ENCODE assay signal across 2 cellular contexts in the genomic region with DNA sequence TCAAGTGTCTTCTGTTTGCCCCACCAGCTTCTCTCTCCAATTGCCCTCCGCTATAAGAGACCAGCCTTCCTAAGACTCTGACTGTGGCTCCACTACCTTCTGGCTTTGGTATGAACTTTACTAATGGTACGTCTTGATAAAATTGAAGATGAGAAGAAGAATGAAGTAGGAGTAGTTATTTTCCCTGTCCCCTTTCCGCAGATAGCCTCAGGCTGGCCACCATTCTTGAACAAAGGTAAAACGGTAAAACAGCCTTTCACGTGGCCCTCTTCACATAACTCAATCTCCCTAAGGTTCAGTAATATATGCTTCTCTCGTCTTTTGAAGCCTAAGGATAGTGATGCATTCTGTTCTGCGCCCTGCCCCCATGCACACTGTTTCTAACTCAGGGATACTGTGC.
TF ChIP-seq lines count a peak whose summit lies in the region.

No MANE protein-coding gene starts in this region.

TF ChIP-seq in IMR-90, 13 proteins besides CTCF, POLR2A, EP300 and RAD21:
- TF ChIP-seq CHD1 (IDR thresholded peaks at IDR 0.05; ENCODE audit: low read depth, low read length) (no peak), FOS (IDR thresholded peaks at IDR 0.05; ENCODE audit: low read depth, low read length) (no peak), NFE2L2 (IDR thresholded peaks at IDR 0.05; ENCODE audit: low read depth, low read length) (no peak)
- TF ChIP-seq, protein P1, sequence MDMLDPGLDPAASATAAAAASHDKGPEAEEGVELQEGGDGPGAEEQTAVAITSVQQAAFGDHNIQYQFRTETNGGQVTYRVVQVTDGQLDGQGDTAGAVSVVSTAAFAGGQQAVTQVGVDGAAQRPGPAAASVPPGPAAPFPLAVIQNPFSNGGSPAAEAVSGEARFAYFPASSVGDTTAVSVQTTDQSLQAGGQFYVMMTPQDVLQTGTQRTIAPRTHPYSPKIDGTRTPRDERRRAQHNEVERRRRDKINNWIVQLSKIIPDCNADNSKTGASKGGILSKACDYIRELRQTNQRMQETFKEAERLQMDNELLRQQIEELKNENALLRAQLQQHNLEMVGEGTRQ (IDR thresholded peaks at IDR 0.05; ENCODE audit: low read depth, low read length): no peak

TF ChIP-seq in K562, 482 proteins besides CTCF, POLR2A, EP300 and RAD21:
- TF ChIP-seq FOXJ2 (tag; IDR thresholded peaks at IDR 0.05): no peak
- TF ChIP-seq ZSCAN32 (CRISPR knock-in tag; IDR thresholded peaks at IDR 0.05): no peak
- TF ChIP-seq RHOXF2B (CRISPR knock-in tag; conservative IDR thresholded peaks at IDR 0.05): no peak
- TF ChIP-seq PHB2 (IDR thresholded peaks at IDR 0.05; ENCODE audit: low read depth): no peak
- no peak for TF ChIP-seq RCOR1 (IDR thresholded peaks at IDR 0.05; ENCODE audit: borderline replicate concordance in 1 of 2, low read depth in 2 of 2, low read length in 2 of 2)
- TF ChIP-seq ZNF165 (CRISPR knock-in tag; IDR thresholded peaks at IDR 0.05; ENCODE audit: borderline replicate concordance): no peak
- TF ChIP-seq, protein P2, sequence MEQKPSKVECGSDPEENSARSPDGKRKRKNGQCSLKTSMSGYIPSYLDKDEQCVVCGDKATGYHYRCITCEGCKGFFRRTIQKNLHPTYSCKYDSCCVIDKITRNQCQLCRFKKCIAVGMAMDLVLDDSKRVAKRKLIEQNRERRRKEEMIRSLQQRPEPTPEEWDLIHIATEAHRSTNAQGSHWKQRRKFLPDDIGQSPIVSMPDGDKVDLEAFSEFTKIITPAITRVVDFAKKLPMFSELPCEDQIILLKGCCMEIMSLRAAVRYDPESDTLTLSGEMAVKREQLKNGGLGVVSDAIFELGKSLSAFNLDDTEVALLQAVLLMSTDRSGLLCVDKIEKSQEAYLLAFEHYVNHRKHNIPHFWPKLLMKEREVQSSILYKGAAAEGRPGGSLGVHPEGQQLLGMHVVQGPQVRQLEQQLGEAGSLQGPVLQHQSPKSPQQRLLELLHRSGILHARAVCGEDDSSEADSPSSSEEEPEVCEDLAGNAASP (IDR thresholded peaks at IDR 0.05): no peak
- TF ChIP-seq, protein P3, sequence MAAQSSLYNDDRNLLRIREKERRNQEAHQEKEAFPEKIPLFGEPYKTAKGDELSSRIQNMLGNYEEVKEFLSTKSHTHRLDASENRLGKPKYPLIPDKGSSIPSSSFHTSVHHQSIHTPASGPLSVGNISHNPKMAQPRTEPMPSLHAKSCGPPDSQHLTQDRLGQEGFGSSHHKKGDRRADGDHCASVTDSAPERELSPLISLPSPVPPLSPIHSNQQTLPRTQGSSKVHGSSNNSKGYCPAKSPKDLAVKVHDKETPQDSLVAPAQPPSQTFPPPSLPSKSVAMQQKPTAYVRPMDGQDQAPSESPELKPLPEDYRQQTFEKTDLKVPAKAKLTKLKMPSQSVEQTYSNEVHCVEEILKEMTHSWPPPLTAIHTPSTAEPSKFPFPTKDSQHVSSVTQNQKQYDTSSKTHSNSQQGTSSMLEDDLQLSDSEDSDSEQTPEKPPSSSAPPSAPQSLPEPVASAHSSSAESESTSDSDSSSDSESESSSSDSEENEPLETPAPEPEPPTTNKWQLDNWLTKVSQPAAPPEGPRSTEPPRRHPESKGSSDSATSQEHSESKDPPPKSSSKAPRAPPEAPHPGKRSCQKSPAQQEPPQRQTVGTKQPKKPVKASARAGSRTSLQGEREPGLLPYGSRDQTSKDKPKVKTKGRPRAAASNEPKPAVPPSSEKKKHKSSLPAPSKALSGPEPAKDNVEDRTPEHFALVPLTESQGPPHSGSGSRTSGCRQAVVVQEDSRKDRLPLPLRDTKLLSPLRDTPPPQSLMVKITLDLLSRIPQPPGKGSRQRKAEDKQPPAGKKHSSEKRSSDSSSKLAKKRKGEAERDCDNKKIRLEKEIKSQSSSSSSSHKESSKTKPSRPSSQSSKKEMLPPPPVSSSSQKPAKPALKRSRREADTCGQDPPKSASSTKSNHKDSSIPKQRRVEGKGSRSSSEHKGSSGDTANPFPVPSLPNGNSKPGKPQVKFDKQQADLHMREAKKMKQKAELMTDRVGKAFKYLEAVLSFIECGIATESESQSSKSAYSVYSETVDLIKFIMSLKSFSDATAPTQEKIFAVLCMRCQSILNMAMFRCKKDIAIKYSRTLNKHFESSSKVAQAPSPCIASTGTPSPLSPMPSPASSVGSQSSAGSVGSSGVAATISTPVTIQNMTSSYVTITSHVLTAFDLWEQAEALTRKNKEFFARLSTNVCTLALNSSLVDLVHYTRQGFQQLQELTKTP (IDR thresholded peaks at IDR 0.05; ENCODE audit: low read depth in 1 of 2, partially characterized antibody in 2 of 2): no peak
TF ChIP-seq in K562: peak in this region for 0.
